ENCODE assay signal across 18 cellular contexts in genomic region chr16:11413907-11414595, GRCh38.
DNase-seq lines count a peak whose midpoint lies in the region; ATAC-seq and TF ChIP-seq lines count a peak whose summit lies in the region.
"Had no signal": no experiment of that assay in that cellular context is flagged by ENCODE, and none has a peak within 500 bp of the region (broad histone marks: within the 10 kb centered on the region; RNA-seq: fewer than 3 reads in every experiment).

No MANE protein-coding gene starts in this region.

- POLR2A ChIA-PET in SK-N-SH (lab: Yijun Ruan, JAX) = no interaction called here

- H3K4me2 ChIP-seq in SK-N-SH = no peak overlapping the region
- H3K4me2 ChIP-seq: A549, GM23338 had no signal

- H3K4me3 Mint-ChIP-seq in natural killer cell treated with Interleukin-12 subunit alpha and Interleukin-12 subunit beta and Interleukin-15 and Interleukin-18, amount 100 ng/mL, for 72 hours = no peak overlapping the region
- H3K4me3 Mint-ChIP-seq in stimulated activated memory B cell treated with anti-CD40 and anti-IgM and Interleukin-4, amounts not matched to agents 10 μg/mL and 1 μg/mL and 100 μg/mL, for 72 hours = no peak overlapping the region
- H3K4me3 Mint-ChIP-seq: CD4-positive, alpha-beta memory T cell; GM23338 had no signal

- no peak overlapping the region for H3K27ac Mint-ChIP-seq in natural killer cell treated with Interleukin-12 subunit alpha and Interleukin-12 subunit beta and Interleukin-15 and Interleukin-18, amount 100 ng/mL, for 72 hours
- H3K27ac Mint-ChIP-seq in stimulated activated memory B cell treated with anti-CD40 and anti-IgM and Interleukin-4, amounts not matched to agents 10 μg/mL and 1 μg/mL and 100 μg/mL, for 72 hours = no peak overlapping the region
- H3K27ac Mint-ChIP-seq: CD4-positive, alpha-beta memory T cell; GM23338 had no signal

- no peaks in the 10 kb centered on the region for H3K36me3 Mint-ChIP-seq in natural killer cell treated with Interleukin-12 subunit alpha and Interleukin-12 subunit beta and Interleukin-15 and Interleukin-18, amount 100 ng/mL, for 72 hours
- H3K36me3 Mint-ChIP-seq in stimulated activated memory B cell treated with anti-CD40 and anti-IgM and Interleukin-4, amounts not matched to agents 10 μg/mL and 1 μg/mL and 100 μg/mL, for 72 hours = no peaks in the 10 kb centered on the region

- peak in 1 of 2 experiments; percentile 40; a peak in 1 of 4 replicates for TF ChIP-seq EP300 in SK-N-SH (IDR thresholded peaks at IDR 0.05; ENCODE audit: borderline replicate concordance in 1 of 2, low read depth in 1 of 2, low read length in 1 of 2)

- no peaks in the 10 kb centered on the region for H3K9me3 Mint-ChIP-seq in natural killer cell treated with Interleukin-12 subunit alpha and Interleukin-12 subunit beta and Interleukin-15 and Interleukin-18, amount 100 ng/mL, for 72 hours
- H3K9me3 Mint-ChIP-seq in stimulated activated memory B cell treated with anti-CD40 and anti-IgM and Interleukin-4, amounts not matched to agents 10 μg/mL and 1 μg/mL and 100 μg/mL, for 72 hours = no peaks in the 10 kb centered on the region
- H3K9me3 Mint-ChIP-seq: CD4-positive, alpha-beta memory T cell had no signal

- CTCF ChIA-PET in SK-N-SH (lab: Yijun Ruan, JAX) = interaction anchor here (0.8 to 11.5 kb wide), 2 partner anchors 17 to 84 kb away, joined by 3 to 107 read pairs; no protein-coding TSS in a partner anchor

- in situ Hi-C loops in SK-MEL-5 (cut with HindIII; ENCODE audit: low pct_unique_long_range_greater_than_20kb, low sequenced_read_pairs) = no loop called here

- TF ChIP-seq RAD21 in SK-N-SH (IDR thresholded peaks at IDR 0.05; ENCODE audit: low read length) = 0 out of 2 replicates have a peak, but pooled peaks have one; percentile 1

- no peaks in the 10 kb centered on the region for H3K9me2 ChIP-seq in SK-N-SH

- H3K4me3 ChIP-seq in SK-N-SH (ENCODE audit: low read depth in 2 of 2, low read length in 1 of 2) (no peak overlapping the region), testis (no peak overlapping the region)
- H3K4me3 ChIP-seq: A549, GM23338 had no signal

- ATAC-seq in SK-N-SH treated with all-trans-retinoic acid at 6 μM for 48 hours (no peak), omental fat pad (ENCODE audit: low FRiP score) (no peak)
- no peak for ATAC-seq in natural killer cell treated with Interleukin-12 subunit alpha and Interleukin-12 subunit beta and Interleukin-15 and Interleukin-18, amount 100 ng/mL, for 72 hours
- peak; percentile 22 for ATAC-seq in stimulated activated memory B cell treated with anti-CD40 and anti-IgM and Interleukin-4, amounts not matched to agents 10 μg/mL and 1 μg/mL and 100 μg/mL, for 72 hours
- ATAC-seq: A549 had no signal

- peaks cover 17 to 52% of the 10 kb centered on the region in 2 experiments for H3K4me1 ChIP-seq in SK-N-SH (ENCODE audit: control insufficient read depth in 1 of 2, insufficient read depth in 2 of 2, low read depth in 1 of 2, low read length in 1 of 2)
- H3K4me1 ChIP-seq in testis = no peaks in the 10 kb centered on the region

- peaks cover 7 to 11% of the 10 kb centered on the region in 2 donors for H3K4me1 Mint-ChIP-seq in natural killer cell treated with Interleukin-12 subunit alpha and Interleukin-12 subunit beta and Interleukin-15 and Interleukin-18, amount 100 ng/mL, for 72 hours (ENCODE audit: low read depth in 2 of 2)
- H3K4me1 Mint-ChIP-seq in stimulated activated memory B cell treated with anti-CD40 and anti-IgM and Interleukin-4, amounts not matched to agents 10 μg/mL and 1 μg/mL and 100 μg/mL, for 72 hours = peaks cover 7% of the 10 kb centered on the region
- H3K4me1 Mint-ChIP-seq: CD4-positive, alpha-beta memory T cell had no signal

- H3K27me3 ChIP-seq in SK-N-SH (ENCODE audit: insufficient read depth) (no peaks in the 10 kb centered on the region), testis (no peaks in the 10 kb centered on the region)

- no peaks in the 10 kb centered on the region for H3K27me3 Mint-ChIP-seq in natural killer cell treated with Interleukin-12 subunit alpha and Interleukin-12 subunit beta and Interleukin-15 and Interleukin-18, amount 100 ng/mL, for 72 hours
- H3K27me3 Mint-ChIP-seq in stimulated activated memory B cell treated with anti-CD40 and anti-IgM and Interleukin-4, amounts not matched to agents 10 μg/mL and 1 μg/mL and 100 μg/mL, for 72 hours = no peaks in the 10 kb centered on the region
- H3K27me3 Mint-ChIP-seq: CD4-positive, alpha-beta memory T cell had no signal

- H3K79me2 ChIP-seq in SK-N-SH (ENCODE audit: insufficient read depth) = no peaks in the 10 kb centered on the region

- WGBS in SK-N-SH (ENCODE audit: low lambda C conversion rate) = 83% methylated on average over 2 of the region's 11 CpGs
- 76 to 84% methylated on average over 8 to 10 of the region's 11 CpGs for WGBS in testis, 2 donors

- no peak for TF ChIP-seq POLR2A in testis (IDR thresholded peaks at IDR 0.05)

- no peak overlapping the region for H2AFZ ChIP-seq in SK-N-SH (ENCODE audit: low read depth)
- H2AFZ ChIP-seq: GM23338 had no signal

- no peaks in the 10 kb centered on the region for H3K9me3 ChIP-seq in SK-N-SH
- no peaks in the 10 kb centered on the region for H3K9me3 ChIP-seq in testis
- H3K9me3 ChIP-seq: A549 had no signal

- H3K27ac ChIP-seq in SK-N-SH (ENCODE audit: low read depth in 2 of 2, low read length in 1 of 2) = peak overlapping the region in 1 of 2 experiments; percentile 64; a peak in 1 of 4 replicates
- H3K27ac ChIP-seq in testis = no peak overlapping the region
- H3K27ac ChIP-seq: 22Rv1, C4-2B, HL-60 had no signal

- TF ChIP-seq CTCF in SK-N-SH (IDR thresholded peaks at IDR 0.05) = no peak
- TF ChIP-seq CTCF in testis (IDR thresholded peaks at IDR 0.05) = no peak
- no peak for TF ChIP-seq CTCF in omental fat pad (IDR thresholded peaks at IDR 0.05)

- intact Hi-C loops in testis (cut with DNase I; ENCODE audit: low total_unique reads) = no loop called here

- DNase-seq in SK-N-SH (no peak), SK-MEL-5 (ENCODE audit: low read depth, low spot score) (peak; percentile 66), testis (no peak), omental fat pad (ENCODE audit: low spot score) (no peak)
- DNase-seq in natural killer cell treated with Interleukin-12 subunit alpha and Interleukin-12 subunit beta and Interleukin-15 and Interleukin-18, amount 100 ng/mL, for 72 hours (ENCODE audit: low spot score) = peak; percentile 25
- DNase-seq: AML-193; Calu3; CD4-positive, alpha-beta memory T cell; DMS79 treated with DMSO at 0.1 percent for 48 hours; GF-D8; IMR-90 had no signal

- no peak overlapping the region for H3K9ac ChIP-seq in SK-N-SH

- no peaks in the 10 kb centered on the region for H3F3A ChIP-seq in SK-N-SH (replicated peaks; ENCODE audit: insufficient read depth)

- H3K36me3 ChIP-seq in SK-N-SH (replicated peaks in 1 of 2; ENCODE audit: control insufficient read depth in 1 of 2, insufficient read depth in 2 of 2, low read length in 1 of 2) (no peaks in the 10 kb centered on the region), testis (ENCODE audit: low read depth, missing control alignments) (no peaks in the 10 kb centered on the region)

- H4K20me1 ChIP-seq in SK-N-SH (ENCODE audit: insufficient read depth) = no peaks in the 10 kb centered on the region

TF ChIP-seq in SK-N-SH, 30 proteins besides CTCF, POLR2A, EP300 and RAD21:
- TF ChIP-seq USF2 (IDR thresholded peaks at IDR 0.05; ENCODE audit: borderline replicate concordance, low read depth, low read length) (no peak), NFIC (IDR thresholded peaks at IDR 0.05; ENCODE audit: borderline replicate concordance) (no peak), GATA2 (CRISPR knock-in tag; IDR thresholded peaks at IDR 0.05) (peak; percentile 56), EZH2phosphoT487 (IDR thresholded peaks at IDR 0.05; ENCODE audit: borderline replicate concordance, low read depth) (no peak), MEF2A (IDR thresholded peaks at IDR 0.05; ENCODE audit: borderline replicate concordance, low read depth) (no peak)

TF ChIP-seq in SK-N-SH treated with all-trans-retinoic acid at 6 μM for 48 hours, 23 proteins besides CTCF, POLR2A, EP300 and RAD21 (continues in another document):
- TF ChIP-seq ISL1 (CRISPR knock-in tag; IDR thresholded peaks at IDR 0.05) (no peak), ZC3H10 (CRISPR knock-in tag; IDR thresholded peaks at IDR 0.05) (no peak), PPARA (CRISPR knock-in tag; IDR thresholded peaks at IDR 0.05; ENCODE audit: borderline replicate concordance) (no peak), ZNF8 (CRISPR knock-in tag; IDR thresholded peaks at IDR 0.05) (no peak), ZNF565 (CRISPR knock-in tag; conservative IDR thresholded peaks at IDR 0.05; ENCODE audit: low read depth) (no peak), PATZ1 (CRISPR knock-in tag; IDR thresholded peaks at IDR 0.05; ENCODE audit: borderline replicate concordance) (no peak), ESRRG (CRISPR knock-in tag; IDR thresholded peaks at IDR 0.05) (no peak), CSDC2 (CRISPR knock-in tag; IDR thresholded peaks at IDR 0.05) (no peak), ZFP30 (CRISPR knock-in tag; IDR thresholded peaks at IDR 0.05) (no peak), ZNF70 (CRISPR knock-in tag; IDR thresholded peaks at IDR 0.05) (no peak), CSRNP3 (CRISPR knock-in tag; IDR thresholded peaks at IDR 0.05) (no peak)

Comparison
In these comparisons a context has a peak if more than half of its experiments do, and no peak if none do; other contexts are left out.
1. DNase-seq: peak in SK-MEL-5 (single experiment) and natural killer cell treated with Interleukin-12 subunit alpha and Interleukin-12 subunit beta and Interleukin-15 and Interleukin-18, amount 100 ng/mL, for 72 hours (single experiment); none in SK-N-SH (single experiment), testis (single experiment) and omental fat pad (single experiment).